In genomic region chr10:43454025-43454424, GRCh38 we compare ENCODE assay signal across 8 cellular contexts. TPM values are rescaled to one million over a fixed set of nuclear protein-coding genes. Genes with fewer than 3 reads are reported as not detected.
DNase-seq lines count a peak whose midpoint lies in the region; ATAC-seq, FAIRE-seq and TF ChIP-seq lines count a peak whose summit lies in the region.
"Not testable (repeated sequence)": the region's sequence is repeated elsewhere in the genome, so short reads cannot be mapped to it uniquely, and the experiment has no call there.

No MANE protein-coding gene starts in this region.

- FAIRE-seq in astrocyte (lab: Jason Lieb, UNC), result not testable (repeated sequence)

- H4K20me1 ChIP-seq in Loucy (ENCODE audit: insufficient read depth, low read length, poor library complexity, severe bottlenecking); astrocyte (ENCODE audit: insufficient read depth, low read length): not testable (repeated sequence)

- intact Hi-C loops in Caco-2 (cut with micrococcal nuclease; ENCODE audit: unreplicated experiment); activated CD8-positive, alpha-beta T cell treated with anti-CD3 and anti-CD28 coated beads for 36 hours (cut with micrococcal nuclease): not testable (repeated sequence)

- H3K4me2 ChIP-seq in Loucy (ENCODE audit: low read depth, low read length, poor library complexity, severe bottlenecking), result peak overlapping the region; percentile 80
- not testable (repeated sequence) for H3K4me2 ChIP-seq in astrocyte (ENCODE audit: low read length)

- H3K27ac Mint-ChIP-seq in Caco-2 (ENCODE audit: unreplicated experiment) (peak overlapping the region; percentile 99), astrocyte (ENCODE audit: unreplicated experiment) (peak overlapping the region; percentile 62), immature natural killer cell (peak overlapping the region; percentile 92 to 100 (median 99))
- H3K27ac Mint-ChIP-seq in activated CD8-positive, alpha-beta T cell treated with anti-CD3 and anti-CD28 coated beads for 36 hours, result peak overlapping the region; percentile 98

- H3K4me1 ChIP-seq in Caco-2, result peaks cover 10% of the 10 kb centered on the region
- peaks cover 44% of the 10 kb centered on the region for H3K4me1 ChIP-seq in Loucy (ENCODE audit: insufficient read depth, low read length, poor library complexity, severe bottlenecking)
- H3K4me1 ChIP-seq in Peyer's patch, result peaks cover 0 to 30% (median 27%) of the 10 kb centered on the region in 4 donors
- H3K4me1 ChIP-seq in astrocyte (ENCODE audit: insufficient read depth, low read length), result not testable (repeated sequence)
- H3K4me1 ChIP-seq in neutrophil (ENCODE audit: control insufficient read depth in 1 of 2, insufficient read depth in 1 of 2, low read depth in 1 of 2, low read length in 1 of 2), result peaks cover 59 to 64% of the 10 kb centered on the region in 2 experiments
- H3K4me1 ChIP-seq in thoracic aorta (ENCODE audit: control insufficient read depth in 1 of 2, low read depth in 2 of 2), result peaks cover 6 to 11% of the 10 kb centered on the region in 2 donors

- TF ChIP-seq CTCF in Caco-2 (IDR thresholded peaks at IDR 0.05; ENCODE audit: insufficient read depth in 1 of 2, low read depth in 1 of 2, low read length in 1 of 2, severe bottlenecking in 1 of 2, unreplicated experiment in 1 of 2); Loucy (conservative IDR thresholded peaks at IDR 0.05; ENCODE audit: low read length); Peyer's patch (IDR thresholded peaks at IDR 0.05); activated CD8-positive, alpha-beta T cell treated with anti-CD3 and anti-CD28 coated beads for 36 hours (IDR thresholded peaks at IDR 0.05); astrocyte (IDR thresholded peaks at IDR 0.05; ENCODE audit: insufficient read depth, low read depth, low read length); neutrophil (IDR thresholded peaks at IDR 0.05); thoracic aorta (IDR thresholded peaks at IDR 0.05): not testable (repeated sequence)

- not testable (repeated sequence) for H3K9me3 Mint-ChIP-seq in Caco-2 (ENCODE audit: unreplicated experiment); activated CD8-positive, alpha-beta T cell treated with anti-CD3 and anti-CD28 coated beads for 36 hours; astrocyte (ENCODE audit: unreplicated experiment); immature natural killer cell

- POLR2A ChIA-PET in Caco-2 (lab: Charles Lee), result not testable (repeated sequence)
- POLR2A ChIA-PET in activated CD8-positive, alpha-beta T cell treated with anti-CD3 and anti-CD28 coated beads for 36 hours (lab: Charles Lee), result interaction anchor here (0.6 kb wide), 1 partner anchor 316 kb away, joined by 3 read pairs; the partner anchor contains the start of gene CSGALNACT2

- H3K36me3 Mint-ChIP-seq in Caco-2 (ENCODE audit: insufficient read depth, unreplicated experiment), result peaks cover 13% of the 10 kb centered on the region
- peaks cover 10% of the 10 kb centered on the region for H3K36me3 Mint-ChIP-seq in activated CD8-positive, alpha-beta T cell treated with anti-CD3 and anti-CD28 coated beads for 36 hours (ENCODE audit: low read depth)
- H3K36me3 Mint-ChIP-seq in astrocyte (ENCODE audit: low read depth, unreplicated experiment); immature natural killer cell: not testable (repeated sequence)

- not testable (repeated sequence) for TF ChIP-seq POLR2A in Peyer's patch (IDR thresholded peaks at IDR 0.05)

- peaks cover 29% of the 10 kb centered on the region for H3K79me2 ChIP-seq in Loucy (ENCODE audit: insufficient read depth, low read length)
- not testable (repeated sequence) for H3K79me2 ChIP-seq in astrocyte (ENCODE audit: insufficient read depth, low read length)

- H3K36me3 ChIP-seq in Caco-2 (ENCODE audit: control insufficient read depth, insufficient read depth, low read length); Loucy (ENCODE audit: insufficient read depth, low read length); Peyer's patch; astrocyte (ENCODE audit: insufficient read depth, low read length); neutrophil; thoracic aorta: not testable (repeated sequence)

- not testable (repeated sequence) for H3K27me3 ChIP-seq in Caco-2 (replicated peaks; ENCODE audit: control insufficient read depth, insufficient read depth, low read length); Loucy (ENCODE audit: insufficient read depth, low read length, poor library complexity, severe bottlenecking); Peyer's patch; astrocyte (ENCODE audit: insufficient read depth, low read length); neutrophil; thoracic aorta (replicated peaks; ENCODE audit: insufficient read depth)

- not testable (repeated sequence) for BruUV-seq in Caco-2 (replicated peaks; lab: Mats Ljungman, UMichigan)

- H2AFZ ChIP-seq in Loucy (ENCODE audit: low read length); astrocyte (ENCODE audit: low read depth, low read length): not testable (repeated sequence)

- CTCF ChIA-PET in Caco-2 (lab: Charles Lee), result not testable (repeated sequence)
- CTCF ChIA-PET in activated CD8-positive, alpha-beta T cell treated with anti-CD3 and anti-CD28 coated beads for 36 hours (lab: Charles Lee), result interaction anchor here (0.8 to 1.5 kb wide), 2 partner anchors 11 to 17 kb away, joined by 4 to 5 read pairs; partner anchors contain the start of gene ZNF487

- peak overlapping the region; percentile 84 to 94 (median 92) for H3K27ac ChIP-seq in Peyer's patch
- H3K27ac ChIP-seq in astrocyte (ENCODE audit: low read depth, low read length), result not testable (repeated sequence)
- peak overlapping the region; percentile 92 for H3K27ac ChIP-seq in neutrophil
- peak overlapping the region; percentile 91 to 92 for H3K27ac ChIP-seq in thoracic aorta

- H3K4me1 Mint-ChIP-seq in Caco-2 (ENCODE audit: low read depth, unreplicated experiment), result peaks cover 17% of the 10 kb centered on the region
- peaks cover 42% of the 10 kb centered on the region for H3K4me1 Mint-ChIP-seq in activated CD8-positive, alpha-beta T cell treated with anti-CD3 and anti-CD28 coated beads for 36 hours (ENCODE audit: low read depth)
- peaks cover 24% of the 10 kb centered on the region for H3K4me1 Mint-ChIP-seq in astrocyte (ENCODE audit: low read depth, unreplicated experiment)
- H3K4me1 Mint-ChIP-seq in immature natural killer cell, result peaks cover 51 to 53% of the 10 kb centered on the region in 2 donors

- not testable (repeated sequence) for H3K4me3 ChIP-seq in Caco-2 (ENCODE audit: low read depth, low read length); astrocyte (ENCODE audit: insufficient read depth, low read depth, low read length); neutrophil (ENCODE audit: low read depth in 1 of 2, low read length in 1 of 2); thoracic aorta
- H3K4me3 ChIP-seq in Loucy (ENCODE audit: low read length, poor library complexity, severe bottlenecking) (peak overlapping the region; percentile 98), Peyer's patch (peak overlapping the region in 1 of 4 donors; percentile 59)

- H3K9me3 ChIP-seq in Caco-2; Loucy (ENCODE audit: insufficient read depth, low read depth, low read length); Peyer's patch; astrocyte (ENCODE audit: insufficient read depth, low read depth, low read length); neutrophil; thoracic aorta: not testable (repeated sequence)

- H3K9me2 ChIP-seq in Loucy (replicated peaks; ENCODE audit: low read depth, low read length), result not testable (repeated sequence)

- not testable (repeated sequence) for H3K27me3 Mint-ChIP-seq in Caco-2 (ENCODE audit: insufficient read depth, unreplicated experiment); activated CD8-positive, alpha-beta T cell treated with anti-CD3 and anti-CD28 coated beads for 36 hours; astrocyte (ENCODE audit: low read depth, unreplicated experiment)
- H3K27me3 Mint-ChIP-seq in immature natural killer cell (ENCODE audit: low read depth in 3 of 3), result peaks cover 9 to 18% (median 10%) of the 10 kb centered on the region in 3 donors

- peak overlapping the region; percentile 82 for H3K9ac ChIP-seq in Loucy (ENCODE audit: low read depth, low read length, poor library complexity, severe bottlenecking)
- H3K9ac ChIP-seq in astrocyte (ENCODE audit: low read length), result not testable (repeated sequence)

- H3F3A ChIP-seq in Loucy (ENCODE audit: low read depth), result peaks cover 18% of the 10 kb centered on the region

- peak overlapping the region; percentile 96 for H3K4me3 Mint-ChIP-seq in Caco-2 (ENCODE audit: unreplicated experiment)
- H3K4me3 Mint-ChIP-seq in activated CD8-positive, alpha-beta T cell treated with anti-CD3 and anti-CD28 coated beads for 36 hours, result peak overlapping the region; percentile 99
- H3K4me3 Mint-ChIP-seq in astrocyte (ENCODE audit: unreplicated experiment), result not testable (repeated sequence)
- peak overlapping the region; percentile 92 to 100 (median 98) for H3K4me3 Mint-ChIP-seq in immature natural killer cell

- not testable (repeated sequence) for DNase-seq in Caco-2; activated CD8-positive, alpha-beta T cell treated with anti-CD3 and anti-CD28 coated beads for 36 hours; astrocyte (ENCODE audit: low read depth); immature natural killer cell; thoracic aorta (ENCODE audit: low spot score)
- DNase-seq in Peyer's patch, result peak in 1 of 3 donors; percentile 38

- ATAC-seq in activated CD8-positive, alpha-beta T cell treated with anti-CD3 and anti-CD28 coated beads for 36 hours; thoracic aorta (ENCODE audit: insufficient number of reproducible peaks, low FRiP score, low read depth): not testable (repeated sequence)

RNA-seq across cellular contexts. Expression of gene ZNF487, which starts 17.1 kb away (rescaled TPM):
- total RNA-seq in Caco-2 (2022) (5.0 and 6.5 TPM in 2 replicates), Peyer's patch (10 to 100 TPM; 21.5 to 51.7 (median 26.9) TPM), astrocyte (2.6 and 2.8 TPM in 2 replicates), thoracic aorta (10 to 100 TPM in 1 of 2 donors, 1 to 10 TPM in 1; 8.6 to 19.6 TPM)
- 1 to 10 TPM; 1.4 to 1.9 TPM for total RNA-seq in activated CD8-positive, alpha-beta T cell treated with anti-CD3 and anti-CD28 coated beads for 36 hours
- polyA plus RNA-seq in immature natural killer cell, result 10 to 100 TPM in 2 of 3 donors, 1 to 10 TPM in 1; 7.7 to 15.8 (median 13.0) TPM

RNA-seq across cellular contexts. Expression of gene HNRNPF, which starts 45.0 kb away (rescaled TPM):
- total RNA-seq in Caco-2 (2022) (405 and 423 TPM in 2 replicates), Peyer's patch (100 to 1,000 TPM; 145 to 177 (median 160) TPM), astrocyte (143 and 151 TPM in 2 replicates), thoracic aorta (100 to 1,000 TPM in 1 of 2 donors, 10 to 100 TPM in 1; 86.6 to 137 TPM)
- 100 to 1,000 TPM; 442 to 445 TPM for total RNA-seq in activated CD8-positive, alpha-beta T cell treated with anti-CD3 and anti-CD28 coated beads for 36 hours
- 100 to 1,000 TPM; 184 to 274 (median 203) TPM for polyA plus RNA-seq in immature natural killer cell
